ENCODE assay signal across 6 cellular contexts in the genomic region with DNA sequence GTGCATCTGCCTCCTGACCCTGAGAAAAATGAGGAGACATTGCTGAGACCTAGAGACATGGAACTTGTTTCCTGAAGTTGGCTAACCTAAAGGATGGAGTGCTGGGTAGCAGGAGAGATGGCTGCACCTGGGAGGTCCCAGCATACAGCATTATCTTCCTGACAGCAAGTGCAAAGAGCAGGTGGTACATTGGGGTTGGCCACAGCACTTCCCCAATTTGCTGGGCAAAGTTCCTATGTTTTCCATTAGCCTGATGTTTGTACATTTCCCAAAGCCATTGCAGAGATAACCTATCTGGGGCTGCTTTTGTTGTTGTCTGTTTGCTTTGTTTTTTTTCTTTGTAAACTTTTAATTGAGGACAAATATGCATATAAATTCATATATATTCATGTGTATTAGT.
"Had no signal": no experiment of that assay in that cellular context is flagged by ENCODE, and none has a peak within 500 bp of the region (broad histone marks: within the 10 kb centered on the region; RNA-seq: fewer than 3 reads in every experiment).

No MANE protein-coding gene starts in this region.

- H2AFZ ChIP-seq: GM23338 had no signal

- H3K4me1 ChIP-seq: HAP-1 had no signal

- H3K4me2 ChIP-seq: GM23338 had no signal

- DNase-seq: H7, KG1 had no signal

- ATAC-seq: GM23338, HCT116 had no signal

- FAIRE-seq: HTR-8/SVneo had no signal

- H3K36me3 ChIP-seq: HAP-1 had no signal

- H3K4me3 ChIP-seq: GM23338, HAP-1 had no signal

- H3K9me3 ChIP-seq: HAP-1 had no signal
